Comparison of ENCODE assay signal across 8 cellular contexts in genomic region chr6:154343473-154344308, GRCh38. TPM values are rescaled to one million over a fixed set of nuclear protein-coding genes. Genes with fewer than 3 reads are reported as not detected.
DNase-seq lines count a peak whose midpoint lies in the region; ATAC-seq, FAIRE-seq and TF ChIP-seq lines count a peak whose summit lies in the region.

No MANE protein-coding gene starts in this region.

- ATAC-seq in HG03135 (IDR thresholded peaks at IDR 0.05; ENCODE audit: unreplicated experiment) = no peak

- H3K9me3 Mint-ChIP-seq in neural progenitor cell = no peaks in the 10 kb centered on the region

- no peak for FAIRE-seq in GM12891 (lab: Jason Lieb, UNC)

- H3K27me3 ChIP-seq in neural progenitor cell = no peaks in the 10 kb centered on the region

- H4K20me1 ChIP-seq in neural progenitor cell (ENCODE audit: low read depth) = no peaks in the 10 kb centered on the region

- TF ChIP-seq CTCF in GM12872 (IDR thresholded peaks at IDR 0.05; ENCODE audit: insufficient read depth, low read depth, low read length) = peak; percentile 21; the same call in 1 of the 3 replicates
- TF ChIP-seq CTCF in neural progenitor cell (IDR thresholded peaks at IDR 0.05) = peak; percentile 28

- TF ChIP-seq POLR2A in GM12891 (IDR thresholded peaks at IDR 0.05; ENCODE audit: low read depth, low read length) = no peak

- no peak overlapping the region for H3K27ac Mint-ChIP-seq in neural progenitor cell

- H3K9me3 ChIP-seq in neural progenitor cell (ENCODE audit: low read depth) = no peaks in the 10 kb centered on the region

- peak overlapping the region; percentile 40 for H3K27ac ChIP-seq in epithelial cell of prostate
- no peak overlapping the region for H3K27ac ChIP-seq in neural progenitor cell

- H3F3A ChIP-seq in neural progenitor cell (ENCODE audit: low read depth) = no peaks in the 10 kb centered on the region

- DNase-seq in NCI-H526 (lab: John Stamatoyannopoulos, UW) = peak; percentile 97
- DNase-seq in epithelial cell of prostate (ENCODE audit: low read depth, low spot score) = peak; percentile 72
- peak; percentile 46 for DNase-seq in neural progenitor cell (ENCODE audit: low spot score)
- DNase-seq in dedifferentiated amniotic fluid mesenchymal stem cell (ENCODE audit: extremely low spot score) = no peak
- no peak for DNase-seq in NOMO-1 treated with dmso at 0.1 percent for 144 hours (lab: John Stamatoyannopoulos, UW; ENCODE audit: unreplicated experiment)
- DNase-seq in GM12891 (ENCODE audit: insufficient read length, low spot score) = no peak

- H3K79me2 ChIP-seq in neural progenitor cell (ENCODE audit: low read depth) = no peaks in the 10 kb centered on the region

- no peaks in the 10 kb centered on the region for H3K36me3 Mint-ChIP-seq in neural progenitor cell

- H3K4me3 Mint-ChIP-seq in neural progenitor cell = no peak overlapping the region

- no peak overlapping the region for H3K4me3 ChIP-seq in neural progenitor cell

- H3K27me3 Mint-ChIP-seq in neural progenitor cell (ENCODE audit: insufficient read depth, low read depth) = no peaks in the 10 kb centered on the region

- no peaks in the 10 kb centered on the region for H3K4me1 ChIP-seq in neural progenitor cell

- peaks cover 12% of the 10 kb centered on the region for H3K4me1 Mint-ChIP-seq in neural progenitor cell

- no peaks in the 10 kb centered on the region for H3K36me3 ChIP-seq in neural progenitor cell

- no peak overlapping the region for H3K9ac ChIP-seq in neural progenitor cell

- H3K4me2 ChIP-seq in neural progenitor cell = no peak overlapping the region

- H2AFZ ChIP-seq in neural progenitor cell (replicated peaks) = peak overlapping the region; percentile 42

TF ChIP-seq in GM12891, 5 proteins besides CTCF, POLR2A, EP300 and RAD21:
- TF ChIP-seq TAF1 (IDR thresholded peaks at IDR 0.05; ENCODE audit: low read depth, low read length) = no peak
- TF ChIP-seq POLR2AphosphoS5 (IDR thresholded peaks at IDR 0.05; ENCODE audit: low read depth, low read length) = no peak
- TF ChIP-seq POU2F2 (IDR thresholded peaks at IDR 0.05; ENCODE audit: low read depth, low read length) = no peak
- no peak for TF ChIP-seq PAX5 (IDR thresholded peaks at IDR 0.05; ENCODE audit: insufficient read depth, low read length, severe bottlenecking)
- TF ChIP-seq SPI1 (IDR thresholded peaks at IDR 0.05; ENCODE audit: low read depth, low read length) = no peak

RNA-seq across cellular contexts. Expression of gene IPCEF1, which starts 12.9 kb away (rescaled TPM):
- 0.13 and 0.25 TPM in 2 replicates for total RNA-seq in neural progenitor cell (ENCODE audit: low replicate concordance)
- 0.46 TPM for polyA plus RNA-seq in GM12891 (2012; ENCODE audit: low read depth, missing spikeins)

Comparison
In these comparisons a context has a peak if more than half of its experiments do, and no peak if none do; other contexts are left out.
1. DNase-seq: peak in NCI-H526 (2 of 2), epithelial cell of prostate (single experiment) and neural progenitor cell (single experiment); none in dedifferentiated amniotic fluid mesenchymal stem cell (single experiment), NOMO-1 treated with dmso at 0.1 percent for 144 hours (single experiment) and GM12891 (single experiment).